In genomic region chr17:78862073-78863023, GRCh38 we compare ENCODE assay signal across 8 cellular contexts. TPM values are rescaled to one million over a fixed set of nuclear protein-coding genes. Genes with fewer than 3 reads are reported as not detected.
DNase-seq lines count a peak whose midpoint lies in the region; ATAC-seq and TF ChIP-seq lines count a peak whose summit lies in the region.

No MANE protein-coding gene starts in this region.

- no peak overlapping the region for H3K27ac Mint-ChIP-seq in activated CD8-positive, alpha-beta T cell treated with anti-CD3 and anti-CD28 coated beads for 36 hours

- peaks cover 5 to 28% of the 10 kb centered on the region in 2 donors for H3K4me1 ChIP-seq in ascending aorta

- no peaks in the 10 kb centered on the region for H3K36me3 Mint-ChIP-seq in activated CD8-positive, alpha-beta T cell treated with anti-CD3 and anti-CD28 coated beads for 36 hours (ENCODE audit: low read depth)

- no peak for ATAC-seq in activated CD8-positive, alpha-beta T cell treated with anti-CD3 and anti-CD28 coated beads for 36 hours
- ATAC-seq in HG02623 (IDR thresholded peaks at IDR 0.05; ENCODE audit: unreplicated experiment), result no peak

- H3K4me1 Mint-ChIP-seq in activated CD8-positive, alpha-beta T cell treated with anti-CD3 and anti-CD28 coated beads for 36 hours (ENCODE audit: low read depth), result no peaks in the 10 kb centered on the region

- no peak overlapping the region for H3K4me3 Mint-ChIP-seq in activated CD8-positive, alpha-beta T cell treated with anti-CD3 and anti-CD28 coated beads for 36 hours

- H3K36me3 ChIP-seq in ascending aorta, result peaks cover 9 to 21% of the 10 kb centered on the region in 2 donors

- no peaks in the 10 kb centered on the region for H3K9me3 ChIP-seq in ascending aorta

- intact Hi-C loops in ascending aorta (cut with DNase I), result loop anchor here (1.0 to 2.0 kb wide), 3 partner anchors 21 to 72 kb away; partner anchors contain the start of gene TIMP2
- intact Hi-C loops in activated CD8-positive, alpha-beta T cell treated with anti-CD3 and anti-CD28 coated beads for 36 hours (cut with micrococcal nuclease), result no loop called here

- H3K9me3 Mint-ChIP-seq in activated CD8-positive, alpha-beta T cell treated with anti-CD3 and anti-CD28 coated beads for 36 hours, result no peaks in the 10 kb centered on the region

- H3K27ac ChIP-seq in ascending aorta, result peak overlapping the region; percentile 81 to 88
- H3K27ac ChIP-seq in temporal lobe (ENCODE audit: low read depth, low read length), result peak overlapping the region; percentile 81

- no peak for TF ChIP-seq CTCF in ascending aorta (IDR thresholded peaks at IDR 0.05)
- TF ChIP-seq CTCF in activated CD8-positive, alpha-beta T cell treated with anti-CD3 and anti-CD28 coated beads for 36 hours (IDR thresholded peaks at IDR 0.05), result no peak

- CTCF ChIA-PET in activated CD8-positive, alpha-beta T cell treated with anti-CD3 and anti-CD28 coated beads for 36 hours (lab: Charles Lee), result no interaction called here

- peak overlapping the region in 1 of 2 donors; percentile 0 for H3K4me3 ChIP-seq in ascending aorta

- POLR2A ChIA-PET in activated CD8-positive, alpha-beta T cell treated with anti-CD3 and anti-CD28 coated beads for 36 hours (lab: Charles Lee), result no interaction called here

- H3K27me3 ChIP-seq in ascending aorta, result no peaks in the 10 kb centered on the region

- H3K27me3 Mint-ChIP-seq in activated CD8-positive, alpha-beta T cell treated with anti-CD3 and anti-CD28 coated beads for 36 hours, result no peaks in the 10 kb centered on the region

- DNase-seq in HT1080 (ENCODE audit: low read depth) (peak; percentile 98), ascending aorta (ENCODE audit: low spot score in 2 of 2) (peak; percentile 92 to 96), islet precursor cell (peak; percentile 94), GDM1 (lab: John Stamatoyannopoulos, UW) (no peak), ecto neural progenitor cell (ENCODE audit: low spot score) (no peak)
- DNase-seq in activated CD8-positive, alpha-beta T cell treated with anti-CD3 and anti-CD28 coated beads for 36 hours, result no peak

RNA-seq across cellular contexts. Expression of gene USP36, which starts 21.7 kb away (rescaled TPM):
- 20.8 and 22.2 TPM in 2 replicates for total RNA-seq in HT1080 (2014; rRNA removed; shearing (Covaris generic))
- polyA plus RNA-seq in HT1080 (2015; cell fraction: cytosol; rRNA removed), result 27.4 and 29.4 TPM in 2 replicates
- polyA plus RNA-seq in HT1080 (2015; cell fraction: nucleus; rRNA removed), result 66.6 and 71.1 TPM in 2 replicates
- total RNA-seq in ascending aorta (111 TPM), temporal lobe (17.9 TPM)
- total RNA-seq in activated CD8-positive, alpha-beta T cell treated with anti-CD3 and anti-CD28 coated beads for 36 hours, result 10 to 100 TPM; 86.3 to 93.2 TPM

RNA-seq across cellular contexts. Expression of gene CEP295NL, which starts 40.7 kb away (rescaled TPM):
- total RNA-seq in HT1080 (2014; rRNA removed; shearing (Covaris generic)), result 0.27 and 0.55 TPM in 2 replicates
- 0.06 and 0.45 TPM in 2 replicates for polyA plus RNA-seq in HT1080 (2015; cell fraction: cytosol; rRNA removed)
- 0.61 and 0.65 TPM in 2 replicates for polyA plus RNA-seq in HT1080 (2015; cell fraction: nucleus; rRNA removed)
- total RNA-seq in ascending aorta (10.7 TPM), temporal lobe (1.7 TPM)
- total RNA-seq in activated CD8-positive, alpha-beta T cell treated with anti-CD3 and anti-CD28 coated beads for 36 hours, result under 1 TPM in 1 of 2 experiments, not detected in 1; 0.18 TPM

Comparison
In these comparisons a context has a peak if more than half of its experiments do, and no peak if none do; other contexts are left out.
1. DNase-seq: peak in HT1080 (single experiment), ascending aorta (2 of 2) and islet precursor cell (single experiment); none in GDM1 (single experiment), ecto neural progenitor cell (single experiment) and activated CD8-positive, alpha-beta T cell treated with anti-CD3 and anti-CD28 coated beads for 36 hours (single experiment).